In genomic region chr10:88113232-88113631, GRCh38 we compare ENCODE assay signal across 14 cellular contexts.
DNase-seq lines count a peak whose midpoint lies in the region; ATAC-seq and TF ChIP-seq lines count a peak whose summit lies in the region.
"Had no signal": no experiment of that assay in that cellular context is flagged by ENCODE, and none has a peak within 500 bp of the region (broad histone marks: within the 10 kb centered on the region; RNA-seq: fewer than 3 reads in every experiment).

No MANE protein-coding gene starts in this region.

- 0 out of 2 replicates have a peak overlapping the region, but pooled peaks have one; percentile 26 for H2BK20ac ChIP-seq in IMR-90 (ENCODE audit: low read depth, low read length)

- intact Hi-C loops in IMR-90 (cut with micrococcal nuclease): no loop called here

- H3K18ac ChIP-seq in IMR-90 (ENCODE audit: low read depth, low read length): no peak overlapping the region

- no peaks in the 10 kb centered on the region for H3K9me3 ChIP-seq in IMR-90 (ENCODE audit: control insufficient read depth, insufficient read depth, low read length)

- dilution Hi-C loops in IMR-90 (cut with HindIII; ENCODE audit: low sequenced_read_pairs, unreplicated experiment): no loop called here

- H2BK5ac ChIP-seq in IMR-90 (ENCODE audit: low read depth, low read length, poor library complexity, severe bottlenecking): no peak overlapping the region

- H3K36me3 ChIP-seq in IMR-90 (ENCODE audit: control insufficient read depth, insufficient read depth, low read length): no peaks in the 10 kb centered on the region

- no peak overlapping the region for H4K5ac ChIP-seq in IMR-90 (ENCODE audit: low read depth, low read length)

- H4K91ac ChIP-seq in IMR-90 (ENCODE audit: insufficient read depth, low read depth, low read length): no peak overlapping the region

- 0 out of 3 replicates have a peak overlapping the region, but pooled peaks have one; percentile 9 for H2BK15ac ChIP-seq in IMR-90 (ENCODE audit: low read depth, low read length)

- H3K4me3 ChIP-seq in IMR-90 (ENCODE audit: insufficient read depth, low read depth, low read length): no peak overlapping the region
- H3K4me3 ChIP-seq in cardiac fibroblast (replicated peaks in 1 of 2; ENCODE audit: low read depth in 2 of 2, low read length in 2 of 2): no peak overlapping the region
- H3K4me3 ChIP-seq: lung had no signal

- TF ChIP-seq CTCF in IMR-90 (conservative IDR thresholded peaks at IDR 0.05; ENCODE audit: low read depth, low read length) (no peak), cardiac fibroblast (IDR thresholded peaks at IDR 0.05; ENCODE audit: low read depth, low read length) (no peak)

- no peak overlapping the region for H3K14ac ChIP-seq in IMR-90 (replicated peaks; ENCODE audit: low read depth, low read length)

- no peak overlapping the region for H4K8ac ChIP-seq in IMR-90 (ENCODE audit: low read depth in 2 of 2, low read length in 2 of 2)

- DNase-seq in IMR-90: no peak
- peak; percentile 65 to 74 for DNase-seq in cardiac fibroblast (ENCODE audit: low read depth in 2 of 2)
- DNase-seq in stimulated activated naive B cell treated with anti-CD40 and anti-IgM and Interleukin-4, amounts not matched to agents 10 μg/mL and 1 μg/mL and 100 μg/mL, for 72 hours: peak; percentile 72
- DNase-seq in stimulated activated naive CD8-positive, alpha-beta T cell treated with anti-CD3 and anti-CD28 coated beads, Interleukin-15, Interleukin-2, amounts not matched to agents 100 U/mL and 50 U/mL, for 24 hours: no peak
- DNase-seq in T-helper 2 cell: no peak
- DNase-seq in stimulated activated CD4-positive, alpha-beta T cell treated with anti-CD3 and anti-CD28 coated beads, Interleukin-2, amount 100 ng/mL, for 24 hours: no peak
- DNase-seq: activated CD4-positive, alpha-beta T cell treated with anti-CD3 and anti-CD28 coated beads, Interleukin-2, amount 10 ng/mL, durations not matched to agents 7 days and 5 days; activated naive CD4-positive, alpha-beta T cell treated with anti-CD3 and anti-CD28 coated beads for 36 hours; dermis blood vessel endothelial cell; DMS79 treated with DMSO at 0.1 percent for 48 hours; posterior cingulate gyrus had no signal

- H3K56ac ChIP-seq in IMR-90 (ENCODE audit: extremely low read depth, insufficient read depth, low read length): no peak overlapping the region

- no peak overlapping the region for H2BK120ac ChIP-seq in IMR-90 (ENCODE audit: low read depth, low read length)

- no peak for TF ChIP-seq RAD21 in IMR-90 (IDR thresholded peaks at IDR 0.05; ENCODE audit: low read length)

- peak overlapping the region; percentile 89 for H3K27ac Mint-ChIP-seq in stimulated activated naive B cell treated with anti-CD40 and anti-IgM and Interleukin-4, amounts not matched to agents 10 μg/mL and 1 μg/mL and 100 μg/mL, for 72 hours
- H3K27ac Mint-ChIP-seq: activated CD4-positive, alpha-beta T cell treated with anti-CD3 and anti-CD28 coated beads, Interleukin-2, amount 10 ng/mL, durations not matched to agents 7 days and 5 days; activated naive CD4-positive, alpha-beta T cell treated with anti-CD3 and anti-CD28 coated beads for 36 hours; type B pancreatic cell had no signal

- TF ChIP-seq POLR2A in IMR-90 (IDR thresholded peaks at IDR 0.05; ENCODE audit: low read depth, low read length): no peak

- peaks cover 23% of the 10 kb centered on the region for H3K4me1 ChIP-seq in IMR-90 (ENCODE audit: control insufficient read depth, insufficient read depth, low read length)

- peaks cover 3% of the 10 kb centered on the region; the same call in 1 of the 2 replicates for H4K20me1 ChIP-seq in IMR-90 (ENCODE audit: insufficient read depth, low read length)

- no CpG with 5 or more reads among the region's 1 CpG for WGBS in IMR-90 (ENCODE audit: extremely low coverage in 2 of 2, insufficient read length in 1 of 2), 2 experiments

- no peak overlapping the region for H2AFZ ChIP-seq in IMR-90 (replicated peaks; ENCODE audit: low read length, poor library complexity)

- no peak overlapping the region for H3K27ac ChIP-seq in IMR-90 (ENCODE audit: insufficient read depth, low read length)

- H3K36me3 Mint-ChIP-seq in stimulated activated naive B cell treated with anti-CD40 and anti-IgM and Interleukin-4, amounts not matched to agents 10 μg/mL and 1 μg/mL and 100 μg/mL, for 72 hours: peaks cover 2% of the 10 kb centered on the region in 2 donors
- H3K36me3 Mint-ChIP-seq: type B pancreatic cell had no signal

- H3K27me3 Mint-ChIP-seq in stimulated activated naive B cell treated with anti-CD40 and anti-IgM and Interleukin-4, amounts not matched to agents 10 μg/mL and 1 μg/mL and 100 μg/mL, for 72 hours: no peaks in the 10 kb centered on the region
- H3K27me3 Mint-ChIP-seq: type B pancreatic cell had no signal

- no TSS peak for BruUV-seq in IMR-90 (replicated peaks; lab: Mats Ljungman, UMichigan)

- H3K9ac ChIP-seq in IMR-90 (ENCODE audit: low read depth, low read length): no peak overlapping the region

- H3K4ac ChIP-seq in IMR-90 (ENCODE audit: low read depth, low read length): 0 out of 2 replicates have a peak overlapping the region, but pooled peaks have one; percentile 15

- no peak overlapping the region for H3K4me2 ChIP-seq in IMR-90 (ENCODE audit: low read depth, low read length)

- H2AK5ac ChIP-seq in IMR-90 (ENCODE audit: low read depth, low read length): peak overlapping the region; percentile 3; the same call in 1 of the 2 replicates

- H3K27me3 ChIP-seq in IMR-90 (ENCODE audit: control insufficient read depth, insufficient read depth, low read length): no peaks in the 10 kb centered on the region

- CTCF ChIA-PET in IMR-90 (lab: Yijun Ruan, JAX): interaction anchor here (0.9 kb wide), 1 partner anchor 8 kb away, joined by 4 read pairs; no protein-coding TSS in a partner anchor

- POLR2A ChIA-PET in IMR-90 (lab: Charles Lee; ENCODE audit: unreplicated experiment): no interaction called here

- in situ Hi-C loops in IMR-90 (cut with MboI; ENCODE audit: low sequenced_read_pairs): no loop called here

- no peaks in the 10 kb centered on the region for H3K9me3 Mint-ChIP-seq in stimulated activated naive B cell treated with anti-CD40 and anti-IgM and Interleukin-4, amounts not matched to agents 10 μg/mL and 1 μg/mL and 100 μg/mL, for 72 hours
- H3K9me3 Mint-ChIP-seq: activated naive CD4-positive, alpha-beta T cell treated with anti-CD3 and anti-CD28 coated beads for 36 hours; type B pancreatic cell had no signal

- H2AK9ac ChIP-seq in IMR-90 (replicated peaks; ENCODE audit: low read depth, low read length, poor library complexity): no peak overlapping the region

- peak; percentile 42 for ATAC-seq in GM19397 (IDR thresholded peaks at IDR 0.05; ENCODE audit: unreplicated experiment)
- no peak for ATAC-seq in IMR-90 (ENCODE audit: low read depth)
- peak; percentile 31 to 34 for ATAC-seq in stimulated activated naive B cell treated with anti-CD40 and anti-IgM and Interleukin-4, amounts not matched to agents 10 μg/mL and 1 μg/mL and 100 μg/mL, for 72 hours (replicated peaks)
- ATAC-seq in stimulated activated naive CD8-positive, alpha-beta T cell treated with anti-CD3 and anti-CD28 coated beads, Interleukin-15, Interleukin-2, amounts not matched to agents 100 U/mL and 50 U/mL, for 24 hours: no peak

- peaks cover 0 to 4% of the 10 kb centered on the region in 2 experiments; a peak in 1 of 4 replicates for H3K79me1 ChIP-seq in IMR-90 (ENCODE audit: low read depth in 1 of 2, low read length in 2 of 2)

- H3K23ac ChIP-seq in IMR-90 (ENCODE audit: low read depth, low read length): no peak overlapping the region

- H3K4me1 Mint-ChIP-seq in stimulated activated naive B cell treated with anti-CD40 and anti-IgM and Interleukin-4, amounts not matched to agents 10 μg/mL and 1 μg/mL and 100 μg/mL, for 72 hours: peaks cover 4 to 41% of the 10 kb centered on the region in 2 donors

- peaks cover 21% of the 10 kb centered on the region for H3K9me1 ChIP-seq in IMR-90 (ENCODE audit: insufficient read depth, low read length)

- H3K4me3 Mint-ChIP-seq in stimulated activated naive B cell treated with anti-CD40 and anti-IgM and Interleukin-4, amounts not matched to agents 10 μg/mL and 1 μg/mL and 100 μg/mL, for 72 hours: peak overlapping the region; percentile 22 to 54
- H3K4me3 Mint-ChIP-seq: activated CD4-positive, alpha-beta T cell treated with anti-CD3 and anti-CD28 coated beads, Interleukin-2, amount 10 ng/mL, durations not matched to agents 7 days and 5 days; activated naive CD4-positive, alpha-beta T cell treated with anti-CD3 and anti-CD28 coated beads for 36 hours; type B pancreatic cell had no signal

TF ChIP-seq in IMR-90, 13 proteins besides CTCF, POLR2A, EP300 and RAD21 (continues in another document):
- TF ChIP-seq CHD1 (IDR thresholded peaks at IDR 0.05; ENCODE audit: low read depth, low read length): no peak
- TF ChIP-seq NFE2L2 (IDR thresholded peaks at IDR 0.05; ENCODE audit: low read depth, low read length): no peak
- TF ChIP-seq FOS (IDR thresholded peaks at IDR 0.05; ENCODE audit: low read depth, low read length): no peak
- no peak for TF ChIP-seq MXI1 (IDR thresholded peaks at IDR 0.05; ENCODE audit: borderline replicate concordance, low read depth, low read length)
- no peak for TF ChIP-seq USF2 (IDR thresholded peaks at IDR 0.05; ENCODE audit: low read depth, low read length)
- TF ChIP-seq MAZ (IDR thresholded peaks at IDR 0.05; ENCODE audit: borderline replicate concordance, low read depth, low read length): no peak
- TF ChIP-seq BHLHE40 (IDR thresholded peaks at IDR 0.05; ENCODE audit: low read depth, low read length): no peak
- TF ChIP-seq RFX5 (IDR thresholded peaks at IDR 0.05; ENCODE audit: low read depth, low read length): no peak
- no peak for TF ChIP-seq ELK1 (IDR thresholded peaks at IDR 0.05; ENCODE audit: borderline replicate concordance, low read depth, low read length)
- TF ChIP-seq SMC3 (IDR thresholded peaks at IDR 0.05; ENCODE audit: low read depth, low read length): no peak
- TF ChIP-seq CEBPB (IDR thresholded peaks at IDR 0.05; ENCODE audit: low read depth, low read length): no peak

Comparison
In these comparisons a context has a peak if more than half of its experiments do, and no peak if none do; other contexts are left out.
1. ATAC-seq: peak in GM19397 (single experiment) and stimulated activated naive B cell treated with anti-CD40 and anti-IgM and Interleukin-4, amounts not matched to agents 10 μg/mL and 1 μg/mL and 100 μg/mL, for 72 hours (2 of 2); none in IMR-90 (single experiment) and stimulated activated naive CD8-positive, alpha-beta T cell treated with anti-CD3 and anti-CD28 coated beads, Interleukin-15, Interleukin-2, amounts not matched to agents 100 U/mL and 50 U/mL, for 24 hours (single experiment).
2. DNase-seq: peak in cardiac fibroblast (2 of 2) and stimulated activated naive B cell treated with anti-CD40 and anti-IgM and Interleukin-4, amounts not matched to agents 10 μg/mL and 1 μg/mL and 100 μg/mL, for 72 hours (single experiment); none in IMR-90 (single experiment), stimulated activated naive CD8-positive, alpha-beta T cell treated with anti-CD3 and anti-CD28 coated beads, Interleukin-15, Interleukin-2, amounts not matched to agents 100 U/mL and 50 U/mL, for 24 hours (single experiment), T-helper 2 cell (0 of 5) and stimulated activated CD4-positive, alpha-beta T cell treated with anti-CD3 and anti-CD28 coated beads, Interleukin-2, amount 100 ng/mL, for 24 hours (0 of 2).